ENCODE assay signal across 16 cellular contexts in genomic region chr1:51000160-51000559, GRCh38. TPM values are rescaled to one million over a fixed set of nuclear protein-coding genes. Genes with fewer than 3 reads are reported as not detected.
DNase-seq lines count a peak whose midpoint lies in the region; ATAC-seq and TF ChIP-seq lines count a peak whose summit lies in the region.
"Had no signal": no experiment of that assay in that cellular context is flagged by ENCODE, and none has a peak within 500 bp of the region (broad histone marks: within the 10 kb centered on the region; RNA-seq: fewer than 3 reads in every experiment).

No MANE protein-coding gene starts in this region.

- peaks cover 15% of the 10 kb centered on the region for H3K27me3 Mint-ChIP-seq in activated CD4-positive, alpha-beta T cell treated with anti-CD3 and anti-CD28 coated beads, Interleukin-2, amount 10 ng/mL, durations not matched to agents 24 days and 14 days
- H3K27me3 Mint-ChIP-seq: activated naive CD8-positive, alpha-beta T cell treated with anti-CD3 and anti-CD28 coated beads, Interleukin-2, amount 50 U/mL, for 24 hours had no signal

- no peaks in the 10 kb centered on the region for H3K36me3 ChIP-seq in SU-DHL-6 (ENCODE audit: low read length)
- H3K36me3 ChIP-seq in MG63, result peaks cover 19% of the 10 kb centered on the region
- H3K36me3 ChIP-seq: colonic mucosa had no signal

- H2AFZ ChIP-seq in SU-DHL-6 (ENCODE audit: low read depth, low read length, severe bottlenecking), result no peak overlapping the region

- H3K79me2 ChIP-seq in SU-DHL-6 (ENCODE audit: insufficient read depth, low read length), result no peaks in the 10 kb centered on the region

- DNase-seq in HT-29 (ENCODE audit: low spot score) (no peak), lower leg skin (ENCODE audit: low spot score in 2 of 2) (no peak), MG63 (no peak)
- DNase-seq in activated CD4-positive, alpha-beta T cell treated with anti-CD3 and anti-CD28 coated beads, Interleukin-2, amount 10 ng/mL, durations not matched to agents 24 days and 14 days, result no peak
- DNase-seq: activated naive CD8-positive, alpha-beta T cell treated with anti-CD3 and anti-CD28 coated beads, Interleukin-2, amount 50 U/mL, for 24 hours; colonic mucosa; GOT3; NCI-H226; Right ventricle myocardium superior; stimulated activated CD4-positive, alpha-beta T cell treated with anti-CD3 and anti-CD28 coated beads, Interleukin-4, amount 100 ng/mL, for 1 hour had no signal

- no peak for TF ChIP-seq CTCF in SU-DHL-6 (IDR thresholded peaks at IDR 0.05; ENCODE audit: insufficient read depth, low read length, poor library complexity, severe bottlenecking)
- TF ChIP-seq CTCF in lower leg skin (IDR thresholded peaks at IDR 0.05), result no peak

- H3K9ac ChIP-seq in SU-DHL-6 (ENCODE audit: low read length), result no peak overlapping the region

- peak; percentile 80 for ATAC-seq in GM18858 (IDR thresholded peaks at IDR 0.05; ENCODE audit: unreplicated experiment)
- ATAC-seq in GM21423 (IDR thresholded peaks at IDR 0.05; ENCODE audit: unreplicated experiment), result peak; percentile 81
- peak; percentile 68 for ATAC-seq in HG03175 (IDR thresholded peaks at IDR 0.05; ENCODE audit: unreplicated experiment)
- ATAC-seq: activated naive CD8-positive, alpha-beta T cell treated with anti-CD3 and anti-CD28 coated beads, Interleukin-2, amount 50 U/mL, for 24 hours had no signal

- H4K20me1 ChIP-seq in SU-DHL-6 (ENCODE audit: low read depth, low read length), result no peaks in the 10 kb centered on the region

- no peaks in the 10 kb centered on the region for H3K36me3 Mint-ChIP-seq in activated CD4-positive, alpha-beta T cell treated with anti-CD3 and anti-CD28 coated beads, Interleukin-2, amount 10 ng/mL, durations not matched to agents 24 days and 14 days (ENCODE audit: low read depth)

- peaks cover 6% of the 10 kb centered on the region; the same call in 1 of the 2 replicates for H3K9me3 ChIP-seq in SU-DHL-6 (ENCODE audit: insufficient read depth, low read length)
- H3K9me3 ChIP-seq in MG63, result no peaks in the 10 kb centered on the region; the same call in 1 of the 2 replicates
- H3K9me3 ChIP-seq: colonic mucosa had no signal

- H3K4me3 Mint-ChIP-seq in activated CD4-positive, alpha-beta T cell treated with anti-CD3 and anti-CD28 coated beads, Interleukin-2, amount 10 ng/mL, durations not matched to agents 24 days and 14 days, result no peak overlapping the region
- H3K4me3 Mint-ChIP-seq: activated naive CD8-positive, alpha-beta T cell treated with anti-CD3 and anti-CD28 coated beads, Interleukin-2, amount 50 U/mL, for 24 hours; stimulated activated naive CD8-positive, alpha-beta T cell treated with anti-CD3 and anti-CD28 coated beads, Interleukin-15, Interleukin-2, amounts not matched to agents 100 ng/mL and 50 ng/mL, for 24 hours had no signal

- intact Hi-C loops in lower leg skin (cut with DNase I; ENCODE audit: low total_unique reads), result no loop called here
- intact Hi-C loops in activated CD4-positive, alpha-beta T cell treated with anti-CD3 and anti-CD28 coated beads, Interleukin-2, amount 10 ng/mL, durations not matched to agents 24 days and 14 days (cut with micrococcal nuclease), result no loop called here

- TF ChIP-seq POLR2A in lower leg skin (IDR thresholded peaks at IDR 0.05), result no peak

- H3K27ac Mint-ChIP-seq in activated CD4-positive, alpha-beta T cell treated with anti-CD3 and anti-CD28 coated beads, Interleukin-2, amount 10 ng/mL, durations not matched to agents 24 days and 14 days, result no peak overlapping the region
- H3K27ac Mint-ChIP-seq: activated naive CD8-positive, alpha-beta T cell treated with anti-CD3 and anti-CD28 coated beads, Interleukin-2, amount 50 U/mL, for 24 hours; stimulated activated naive CD8-positive, alpha-beta T cell treated with anti-CD3 and anti-CD28 coated beads, Interleukin-15, Interleukin-2, amounts not matched to agents 100 ng/mL and 50 ng/mL, for 24 hours had no signal

- H3K4me1 Mint-ChIP-seq in activated CD4-positive, alpha-beta T cell treated with anti-CD3 and anti-CD28 coated beads, Interleukin-2, amount 10 ng/mL, durations not matched to agents 24 days and 14 days, result no peaks in the 10 kb centered on the region

- no peak overlapping the region for H3K4me3 ChIP-seq in SU-DHL-6 (ENCODE audit: insufficient read depth, low read length, poor library complexity, severe bottlenecking)
- no peak overlapping the region for H3K4me3 ChIP-seq in lower leg skin (ENCODE audit: low read depth, poor library complexity, severe bottlenecking)
- no peak overlapping the region for H3K4me3 ChIP-seq in MG63
- H3K4me3 ChIP-seq: colonic mucosa had no signal

- 96 to 100% methylated on average over 1 of the region's 1 CpG for WGBS in lower leg skin, 2 donors

- peaks cover 15% of the 10 kb centered on the region for H3F3A ChIP-seq in SU-DHL-6 (ENCODE audit: insufficient read depth)

- no peaks in the 10 kb centered on the region for H3K9me2 ChIP-seq in SU-DHL-6 (replicated peaks; ENCODE audit: insufficient read depth, low read length)

- H3K27me3 ChIP-seq in SU-DHL-6 (ENCODE audit: low read length) (no peaks in the 10 kb centered on the region), MG63 (no peaks in the 10 kb centered on the region)
- H3K27me3 ChIP-seq: colonic mucosa had no signal

- H3K27ac ChIP-seq in SU-DHL-6 (ENCODE audit: low read depth, low read length), result peak overlapping the region; percentile 70
- H3K27ac ChIP-seq: C4-2B, colonic mucosa had no signal

- no peaks in the 10 kb centered on the region for H3K9me3 Mint-ChIP-seq in activated CD4-positive, alpha-beta T cell treated with anti-CD3 and anti-CD28 coated beads, Interleukin-2, amount 10 ng/mL, durations not matched to agents 24 days and 14 days
- H3K9me3 Mint-ChIP-seq: activated naive CD8-positive, alpha-beta T cell treated with anti-CD3 and anti-CD28 coated beads, Interleukin-2, amount 50 U/mL, for 24 hours; stimulated activated naive CD8-positive, alpha-beta T cell treated with anti-CD3 and anti-CD28 coated beads, Interleukin-15, Interleukin-2, amounts not matched to agents 100 ng/mL and 50 ng/mL, for 24 hours had no signal

- H3K4me2 ChIP-seq in SU-DHL-6 (ENCODE audit: low read depth, low read length, poor library complexity, severe bottlenecking), result peak overlapping the region; percentile 30

RNA-seq across cellular contexts. Expression of gene CDKN2C, which starts 30.1 kb away (rescaled TPM):
- total RNA-seq in HT-29 (2014; rRNA removed; shearing (Covaris generic)), result 11.1 and 14.5 TPM in 2 replicates
- total RNA-seq in lower leg skin, result 10 to 100 TPM; 10.1 to 20.0 (median 16.2) TPM
- total RNA-seq in activated CD4-positive, alpha-beta T cell treated with anti-CD3 and anti-CD28 coated beads, Interleukin-2, amount 10 ng/mL, durations not matched to agents 24 days and 14 days, result 12.8 and 13.7 TPM in 2 replicates
- 80.5 and 107 TPM in 2 replicates for total RNA-seq in MG63 (2014; rRNA removed; shearing (Covaris generic); ENCODE audit: low replicate concordance)

RNA-seq across cellular contexts. Expression of gene FAF1, which starts 40.1 kb away (rescaled TPM):
- 25.9 and 28.5 TPM in 2 replicates for total RNA-seq in HT-29 (2014; rRNA removed; shearing (Covaris generic))
- total RNA-seq in lower leg skin, result 10 to 100 TPM; 33.8 to 55.8 (median 45.6) TPM
- 63.7 and 67.2 TPM in 2 replicates for total RNA-seq in activated CD4-positive, alpha-beta T cell treated with anti-CD3 and anti-CD28 coated beads, Interleukin-2, amount 10 ng/mL, durations not matched to agents 24 days and 14 days
- 58.6 and 111 TPM in 2 replicates for total RNA-seq in MG63 (2014; rRNA removed; shearing (Covaris generic); ENCODE audit: low replicate concordance)
